8 cellular contexts compared by ENCODE assay signal in genomic region chr22:42090596-42091445, GRCh38. TPM values are rescaled to one million over a fixed set of nuclear protein-coding genes. Genes with fewer than 3 reads are reported as not detected.
DNase-seq lines count a peak whose midpoint lies in the region; ATAC-seq and TF ChIP-seq lines count a peak whose summit lies in the region.

TSS of gene NDUFA6 (minus strand) at chr22:42090772. CDS start at chr22:42090744, 28 bp downstream.

- TF ChIP-seq CTCF in choroid plexus epithelial cell (conservative IDR thresholded peaks at IDR 0.05; ENCODE audit: low read depth, low read length), result peak; percentile 71
- peak; percentile 88 for TF ChIP-seq CTCF in kidney epithelial cell (IDR thresholded peaks at IDR 0.05; ENCODE audit: insufficient read depth, low read length, poor library complexity, severe bottlenecking)

- H3K4me3 ChIP-seq in choroid plexus epithelial cell (ENCODE audit: low read depth, low read length) (peak within 1 kb of the TSS; percentile 98), kidney epithelial cell (ENCODE audit: low read depth, low read length) (peak within 1 kb of the TSS; percentile 75)

- DNase-seq in AML-193 (lab: John Stamatoyannopoulos, UW) (peak; percentile 97 to 99), NCI-H510A (lab: John Stamatoyannopoulos, UW) (peak; percentile 93), choroid plexus epithelial cell (ENCODE audit: low read depth) (peak; percentile 99), kidney epithelial cell (ENCODE audit: low read depth) (peak; percentile 95)
- DNase-seq in activated CD4-positive, alpha-beta T cell treated with anti-CD3 and anti-CD28 coated beads for 24 hours (ENCODE audit: low read depth in 2 of 2), result peak; percentile 95 to 97
- peak; percentile 91 to 98 for DNase-seq in stimulated activated CD4-positive, alpha-beta T cell treated with anti-CD3 and anti-CD28 coated beads, Interleukin-1b, Interleukin-23, amount 100 ng/mL, for 1 hour (ENCODE audit: low read depth in 2 of 2)

- no peaks in the 10 kb centered on the region for H3K36me3 ChIP-seq in kidney epithelial cell (ENCODE audit: control insufficient read depth, insufficient read depth, low read length)

- ATAC-seq in GM19043 (IDR thresholded peaks at IDR 0.05; ENCODE audit: low read depth, unreplicated experiment) (peak; percentile 94), HG03432 (IDR thresholded peaks at IDR 0.05; ENCODE audit: unreplicated experiment) (peak; percentile 91)

- H3K27me3 ChIP-seq in kidney epithelial cell (ENCODE audit: control insufficient read depth, insufficient read depth, low read length), result no peaks in the 10 kb centered on the region

RNA-seq across cellular contexts. Expression of gene NDUFA6, which starts in this region (rescaled TPM):
- 52.0 and 67.3 TPM in 2 replicates for total RNA-seq in kidney epithelial cell

Comparison
In these comparisons a context has a peak if more than half of its experiments do, and no peak if none do; other contexts are left out.
1. Peak in every context shown above with its lines: DNase-seq, ATAC-seq and H3K4me3 ChIP-seq.